ENCODE assay signal across 2 cellular contexts in genomic region chr19:3575260-3575741, GRCh38.
TF ChIP-seq lines count a peak whose summit lies in the region.

No MANE protein-coding gene starts in this region.

TF ChIP-seq in SK-N-SH, 30 proteins besides CTCF, POLR2A, EP300 and RAD21 (continued from another document):
- no peak for TF ChIP-seq NRF1 (IDR thresholded peaks at IDR 0.05; ENCODE audit: low read depth, low read length)
TF ChIP-seq in SK-N-SH: peak in this region for 0.

TF ChIP-seq in K562, 482 proteins besides CTCF, POLR2A, EP300 and RAD21 (continued from another document and continues in another):
- TF ChIP-seq GTF2B (IDR thresholded peaks at IDR 0.05; ENCODE audit: extremely low read depth, insufficient read length), result no peak
- TF ChIP-seq ADNP (tag; IDR thresholded peaks at IDR 0.05), result 0 out of 2 replicates have a peak, but pooled peaks have one; percentile 42
- TF ChIP-seq YBX1 (IDR thresholded peaks at IDR 0.05), result no peak
- peak; percentile 34 for TF ChIP-seq CTCFL (IDR thresholded peaks at IDR 0.05; ENCODE audit: borderline replicate concordance, insufficient read depth, low read depth, low read length, poor library complexity, severe bottlenecking)
- TF ChIP-seq ZBTB9 (CRISPR knock-in tag; IDR thresholded peaks at IDR 0.05), result no peak
- TF ChIP-seq MTA1 (IDR thresholded peaks at IDR 0.05; ENCODE audit: borderline replicate concordance), result no peak
- no peak for TF ChIP-seq CREB3L1 (IDR thresholded peaks at IDR 0.05; ENCODE audit: borderline replicate concordance, low read depth)
- no peak for TF ChIP-seq MLX (CRISPR knock-in tag; conservative IDR thresholded peaks at IDR 0.05)
- TF ChIP-seq SRSF9 (IDR thresholded peaks at IDR 0.05; ENCODE audit: borderline replicate concordance, low read depth, low read length), result no peak
- TF ChIP-seq ZBTB33 (CRISPR knock-in tag; IDR thresholded peaks at IDR 0.05), result 0 out of 2 replicates have a peak, but pooled peaks have one; percentile 25
- TF ChIP-seq CBFA2T2 (conservative IDR thresholded peaks at IDR 0.05), result no peak
- TF ChIP-seq ZFP36 (IDR thresholded peaks at IDR 0.05; ENCODE audit: low read depth, low read length, partially characterized antibody), result peak; percentile 94
- TF ChIP-seq FOXJ3 (CRISPR knock-in tag; IDR thresholded peaks at IDR 0.05), result no peak
- no peak for TF ChIP-seq ZNF282 (CRISPR knock-in tag; IDR thresholded peaks at IDR 0.05)
- no peak for TF ChIP-seq ZNF277 (CRISPR knock-in tag; IDR thresholded peaks at IDR 0.05; ENCODE audit: borderline replicate concordance)
- TF ChIP-seq PTBP1 (IDR thresholded peaks at IDR 0.05; ENCODE audit: low read depth, low read length), result peak; percentile 73; the same call in 1 of the 2 replicates
- no peak; the same call in 1 of the 2 replicates for TF ChIP-seq RBFOX2 (IDR thresholded peaks at IDR 0.05; ENCODE audit: low read depth, low read length)
- no peak for TF ChIP-seq IRF1 (CRISPR knock-in tag; IDR thresholded peaks at IDR 0.05; ENCODE audit: borderline replicate concordance)
- no peak for TF ChIP-seq RFX7 (CRISPR knock-in tag; IDR thresholded peaks at IDR 0.05)
- no peak for TF ChIP-seq SPI1 (IDR thresholded peaks at IDR 0.05; ENCODE audit: borderline replicate concordance, low read depth, low read length)
- no peak for TF ChIP-seq ETV1 (tag; conservative IDR thresholded peaks at IDR 0.05; ENCODE audit: low read depth)
- no peak for TF ChIP-seq ESRRA (IDR thresholded peaks at IDR 0.05; ENCODE audit: borderline replicate concordance, low read depth)
- TF ChIP-seq RCOR1 (IDR thresholded peaks at IDR 0.05; ENCODE audit: borderline replicate concordance in 1 of 2, low read depth in 2 of 2, low read length in 2 of 2), result peak in 1 of 2 experiments; percentile 59; a peak in 2 of 4 replicates
- no peak for TF ChIP-seq ZHX1 (conservative IDR thresholded peaks at IDR 0.05; ENCODE audit: low read length)
- TF ChIP-seq ZNF518B (CRISPR knock-in tag; IDR thresholded peaks at IDR 0.05), result no peak
- TF ChIP-seq RUNX1 (IDR thresholded peaks at IDR 0.05; ENCODE audit: low read depth), result no peak
- peak; percentile 67 to 87 for TF ChIP-seq KDM1A (IDR thresholded peaks at IDR 0.05)
- TF ChIP-seq MAX (CRISPR knock-in tag; IDR thresholded peaks at IDR 0.05), result no peak
- no peak for TF ChIP-seq ZNF140 (CRISPR knock-in tag; IDR thresholded peaks at IDR 0.05)
- TF ChIP-seq SMARCA5 (IDR thresholded peaks at IDR 0.05), result peak; percentile 62; the same call in 1 of the 2 replicates
- no peak for TF ChIP-seq NCOA1 (IDR thresholded peaks at IDR 0.05; ENCODE audit: low read depth)
- TF ChIP-seq TAF15 (IDR thresholded peaks at IDR 0.05; ENCODE audit: low read depth, low read length), result no peak
- TF ChIP-seq REST (CRISPR knock-in tag; IDR thresholded peaks at IDR 0.05; ENCODE audit: low read depth), result no peak
- TF ChIP-seq NFE2 (IDR thresholded peaks at IDR 0.05; ENCODE audit: low read depth), result no peak
- no peak for TF ChIP-seq ZNF696 (CRISPR knock-in tag; conservative IDR thresholded peaks at IDR 0.05)
- no peak for TF ChIP-seq NEUROD1 (IDR thresholded peaks at IDR 0.05; ENCODE audit: borderline replicate concordance, low read depth, low read length, partially characterized antibody)
- TF ChIP-seq RFX1 (IDR thresholded peaks at IDR 0.05), result no peak
- TF ChIP-seq ZFPM2 (CRISPR knock-in tag; IDR thresholded peaks at IDR 0.05), result no peak
